In the genomic region with DNA sequence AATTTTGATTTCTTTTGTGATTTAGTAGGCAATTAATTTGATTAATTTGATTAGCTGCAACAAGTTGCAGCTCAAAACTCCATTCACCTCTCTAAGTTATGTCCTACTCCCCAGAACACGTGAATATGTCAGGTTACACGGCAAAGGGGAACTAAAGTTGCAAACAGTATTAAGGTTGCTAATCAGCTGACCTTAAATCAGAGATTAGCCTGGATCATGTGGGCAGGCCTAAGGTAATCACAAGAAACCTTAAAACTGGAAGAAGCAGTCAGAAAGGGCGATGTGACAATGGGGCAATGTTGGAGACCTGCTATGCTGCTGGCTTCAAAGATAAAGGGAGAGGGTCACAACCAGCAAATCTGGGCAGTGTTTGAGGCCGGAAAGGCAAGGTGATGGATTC, we compare ENCODE assay signal across 2 cellular contexts.
A peak's percentile ranks its signal among the peaks of the same experiment; 100 is the strongest.
TF ChIP-seq lines count a peak whose summit lies in the region.

No MANE protein-coding gene starts in this region.

TF ChIP-seq in GM23338, 12 proteins besides CTCF, POLR2A, EP300 and RAD21 (continues in another document):
- TF ChIP-seq POLR2AphosphoS5 (IDR thresholded peaks at IDR 0.05; ENCODE audit: low read depth): no peak
- no peak for TF ChIP-seq NANOG (IDR thresholded peaks at IDR 0.05; ENCODE audit: borderline replicate concordance)
- no peak for TF ChIP-seq CREB1 (CRISPR knock-in tag; IDR thresholded peaks at IDR 0.05; ENCODE audit: low read depth)
- TF ChIP-seq ZNF114 (CRISPR knock-in tag; IDR thresholded peaks at IDR 0.05): no peak
- no peak for TF ChIP-seq EZH2phosphoT487 (IDR thresholded peaks at IDR 0.05; ENCODE audit: unreplicated experiment)
- no peak for TF ChIP-seq JUNB (IDR thresholded peaks at IDR 0.05; ENCODE audit: unreplicated experiment)
- no peak for TF ChIP-seq ZNF462 (CRISPR knock-in tag; IDR thresholded peaks at IDR 0.05)
- no peak for TF ChIP-seq EZH2 (IDR thresholded peaks at IDR 0.05; ENCODE audit: low read depth, unreplicated experiment)
- no peak for TF ChIP-seq ETS1 (IDR thresholded peaks at IDR 0.05)
- no peak for TF ChIP-seq ZNF331 (CRISPR knock-in tag; IDR thresholded peaks at IDR 0.05; ENCODE audit: low read depth)
- TF ChIP-seq STAT1 (IDR thresholded peaks at IDR 0.05; ENCODE audit: unreplicated experiment): no peak

TF ChIP-seq in K562, 482 proteins besides CTCF, POLR2A, EP300 and RAD21:
- TF ChIP-seq USF1 (CRISPR knock-in tag; IDR thresholded peaks at IDR 0.05) (0 out of 2 replicates have a peak, but pooled peaks have one; percentile 33), CBFA2T3 (IDR thresholded peaks at IDR 0.05) (0 out of 2 replicates have a peak, but pooled peaks have one; percentile 19), TAL1 (IDR thresholded peaks at IDR 0.05) (no peak), USF2 (CRISPR knock-in tag; IDR thresholded peaks at IDR 0.05) (peak; percentile 10; the same call in 1 of the 2 replicates), SRSF9 (IDR thresholded peaks at IDR 0.05; ENCODE audit: borderline replicate concordance, low read depth, low read length) (no peak), ZNF280A (IDR thresholded peaks at IDR 0.05; ENCODE audit: low read depth, partially characterized antibody) (no peak), NCOR1 (IDR thresholded peaks at IDR 0.05) (no peak), ZNF41 (CRISPR knock-in tag; conservative IDR thresholded peaks at IDR 0.05) (no peak), LEF1 (IDR thresholded peaks at IDR 0.05) (no peak), ZNF431 (CRISPR knock-in tag; IDR thresholded peaks at IDR 0.05) (no peak), ZNF197 (CRISPR knock-in tag; IDR thresholded peaks at IDR 0.05; ENCODE audit: low read depth) (no peak), ARHGAP35 (IDR thresholded peaks at IDR 0.05; ENCODE audit: partially characterized antibody) (no peak), PCBP2 (IDR thresholded peaks at IDR 0.05; ENCODE audit: low read depth, low read length, poor library complexity, severe bottlenecking) (no peak), ZNF766 (CRISPR knock-in tag; conservative IDR thresholded peaks at IDR 0.05) (peak; percentile 73), RAD51 (IDR thresholded peaks at IDR 0.05; ENCODE audit: borderline replicate concordance, low read depth) (peak; percentile 47; the same call in 1 of the 2 replicates), SRSF1 (IDR thresholded peaks at IDR 0.05; ENCODE audit: low read depth, low read length) (no peak), ZNF695 (CRISPR knock-in tag; IDR thresholded peaks at IDR 0.05) (no peak)
